In genomic region chr17:34667656-34668055, GRCh38 we compare ENCODE assay signal across 21 cellular contexts.
"Had no signal": no experiment of that assay in that cellular context is flagged by ENCODE, and none has a peak within 500 bp of the region (broad histone marks: within the 10 kb centered on the region; RNA-seq: fewer than 3 reads in every experiment).

No MANE protein-coding gene starts in this region.

- H3K27ac ChIP-seq: KMS-11 had no signal

- H3K36me3 Mint-ChIP-seq: activated CD4-positive, alpha-beta memory T cell treated with anti-CD3 and anti-CD28 coated beads for 36 hours; activated naive CD4-positive, alpha-beta T cell treated with anti-CD3 and anti-CD28 coated beads, Interleukin-2, amount 10 ng/mL, durations not matched to agents 7 days and 5 days; activated naive CD8-positive, alpha-beta T cell treated with anti-CD3 and anti-CD28 coated beads for 36 hours had no signal

- H3K27ac Mint-ChIP-seq: activated B cell treated with CpG ODN at 0.5 μM for 24 hours; activated CD4-positive, alpha-beta memory T cell treated with anti-CD3 and anti-CD28 coated beads for 36 hours; activated CD4-positive, alpha-beta T cell treated with anti-CD3 and anti-CD28 coated beads, Interleukin-2, amount 10 ng/mL, durations not matched to agents 7 days and 5 days; activated naive CD4-positive, alpha-beta T cell treated with anti-CD3 and anti-CD28 coated beads, Interleukin-2, amount 10 ng/mL, durations not matched to agents 7 days and 5 days; activated naive CD8-positive, alpha-beta T cell treated with anti-CD3 and anti-CD28 coated beads for 36 hours; activated T-helper 17 cell treated with anti-CD3 and anti-CD28 coated beads, Interleukin-2, amount 50 U/mL, for 72 hours had no signal

- H3K4me1 Mint-ChIP-seq: activated B cell treated with CpG ODN at 0.5 μM for 24 hours; activated T-helper 17 cell treated with anti-CD3 and anti-CD28 coated beads, Interleukin-2, amount 50 U/mL, for 72 hours had no signal

- ATAC-seq: activated T-helper 17 cell treated with anti-CD3 and anti-CD28 coated beads, Interleukin-2, amount 50 U/mL, for 72 hours; PC-3 had no signal

- H3K4me3 Mint-ChIP-seq: activated B cell treated with CpG ODN at 0.5 μM for 24 hours; activated CD4-positive, alpha-beta memory T cell treated with anti-CD3 and anti-CD28 coated beads for 36 hours; activated CD4-positive, alpha-beta T cell treated with anti-CD3 and anti-CD28 coated beads, Interleukin-2, amount 10 ng/mL, durations not matched to agents 7 days and 5 days; activated naive CD4-positive, alpha-beta T cell treated with anti-CD3 and anti-CD28 coated beads, Interleukin-2, amount 10 ng/mL, durations not matched to agents 7 days and 5 days; activated naive CD8-positive, alpha-beta T cell treated with anti-CD3 and anti-CD28 coated beads for 36 hours; activated T-helper 17 cell treated with anti-CD3 and anti-CD28 coated beads, Interleukin-2, amount 50 U/mL, for 72 hours had no signal

- DNase-seq: activated B cell treated with CpG ODN at 0.5 μM for 24 hours; activated CD4-positive, alpha-beta memory T cell treated with anti-CD3 and anti-CD28 coated beads for 36 hours; activated CD4-positive, alpha-beta T cell treated with anti-CD3 and anti-CD28 coated beads for 1 hour; activated CD4-positive, alpha-beta T cell treated with anti-CD3 and anti-CD28 coated beads, Interleukin-2, amount 10 ng/mL, durations not matched to agents 7 days and 5 days; activated CD8-positive, alpha-beta memory T cell treated with anti-CD3 and anti-CD28 coated beads for 24 hours; activated gamma-delta T cell treated with Interleukin-2 at 50 U/mL for 16 hours; activated naive CD4-positive, alpha-beta T cell treated with anti-CD3 and anti-CD28 coated beads, Interleukin-2, amount 10 ng/mL, durations not matched to agents 7 days and 5 days; activated naive CD8-positive, alpha-beta T cell treated with anti-CD3 and anti-CD28 coated beads for 36 hours; activated T-cell treated with anti-CD3 and anti-CD28 coated beads, Interleukin-2, amount 50 U/mL, for 48 hours; NCI-H1105; NCI-H1436; NCI-H1694 treated with DMSO at 0.1 percent for 48 hours; NCI-H2081; NCI-H446; NCI-H524; PC-3; SHP77 treated with DMSO at 0.1 percent for 48 hours; T-helper 2 cell; T1000 had no signal

- H3K9me3 Mint-ChIP-seq: activated B cell treated with CpG ODN at 0.5 μM for 24 hours; activated CD4-positive, alpha-beta memory T cell treated with anti-CD3 and anti-CD28 coated beads for 36 hours; activated CD4-positive, alpha-beta T cell treated with anti-CD3 and anti-CD28 coated beads, Interleukin-2, amount 10 ng/mL, durations not matched to agents 7 days and 5 days; activated naive CD4-positive, alpha-beta T cell treated with anti-CD3 and anti-CD28 coated beads, Interleukin-2, amount 10 ng/mL, durations not matched to agents 7 days and 5 days; activated naive CD8-positive, alpha-beta T cell treated with anti-CD3 and anti-CD28 coated beads for 36 hours; activated T-helper 17 cell treated with anti-CD3 and anti-CD28 coated beads, Interleukin-2, amount 50 U/mL, for 72 hours had no signal

- H3K27me3 Mint-ChIP-seq: activated CD4-positive, alpha-beta T cell treated with anti-CD3 and anti-CD28 coated beads, Interleukin-2, amount 10 ng/mL, durations not matched to agents 7 days and 5 days had no signal
